In genomic region chr2:207337234-207338219, GRCh38 we compare ENCODE assay signal across 9 cellular contexts.
DNase-seq lines count a peak whose midpoint lies in the region; ATAC-seq, FAIRE-seq and TF ChIP-seq lines count a peak whose summit lies in the region.
"Had no signal": no experiment of that assay in that cellular context is flagged by ENCODE, and none has a peak within 500 bp of the region (broad histone marks: within the 10 kb centered on the region; RNA-seq: fewer than 3 reads in every experiment).

No MANE protein-coding gene starts in this region.

- H3K4me1 ChIP-seq in esophagus muscularis mucosa: peaks cover 18 to 34% (median 22%) of the 10 kb centered on the region in 4 donors

- H3K36me3 Mint-ChIP-seq in immature natural killer cell: no peaks in the 10 kb centered on the region

- H3K9me3 Mint-ChIP-seq in immature natural killer cell: no peaks in the 10 kb centered on the region

- peak overlapping the region; percentile 72 for H3K27ac ChIP-seq in RWPE1
- H3K27ac ChIP-seq in esophagus muscularis mucosa (replicated peaks in 1 of 4): peak overlapping the region in 2 of 4 donors; percentile 4 to 15

- H3K27ac Mint-ChIP-seq in immature natural killer cell: peak overlapping the region in 5 of 6 donors; percentile 4 to 80 (median 36)

- H3K9me3 ChIP-seq in esophagus muscularis mucosa: no peaks in the 10 kb centered on the region

- peak overlapping the region in 3 of 5 donors; percentile 4 to 74 (median 15) for H3K4me3 Mint-ChIP-seq in immature natural killer cell

- H3K4me1 Mint-ChIP-seq in immature natural killer cell: peaks cover 7 to 10% of the 10 kb centered on the region in 2 donors

- DNase-seq in H54 (ENCODE audit: insufficient read length, low spot score) (peak; percentile 45), RWPE1 (ENCODE audit: low spot score) (peak; percentile 93), immature natural killer cell (no peak), NCI-H128 (lab: John Stamatoyannopoulos, UW; ENCODE audit: unreplicated experiment) (no peak), NCI-H2081 (lab: John Stamatoyannopoulos, UW) (no peak), cerebellar nuclear complex (lab: John Stamatoyannopoulos, UW) (no peak), esophagus muscularis mucosa (ENCODE audit: extremely low spot score) (no peak)

- no peak for TF ChIP-seq POLR2A in H54 (IDR thresholded peaks at IDR 0.05; ENCODE audit: low read depth, low read length)
- no peak for TF ChIP-seq POLR2A in esophagus muscularis mucosa (IDR thresholded peaks at IDR 0.05; ENCODE audit: low read depth)

- peak; percentile 98 for FAIRE-seq in H54 (lab: Jason Lieb, UNC)

- no peak for TF ChIP-seq CTCF in RWPE1 (conservative IDR thresholded peaks at IDR 0.05; ENCODE audit: low read depth)
- no peak for TF ChIP-seq CTCF in esophagus muscularis mucosa (IDR thresholded peaks at IDR 0.05)

- intact Hi-C loops in esophagus muscularis mucosa (cut with DNase I): loop anchor here (5.0 to 10.0 kb wide), 3 partner anchors 73 to 170 kb away; partner anchors contain the start of gene KLF7

- no peaks in the 10 kb centered on the region for H3K27me3 ChIP-seq in esophagus muscularis mucosa

- POLR2A ChIA-PET in RWPE1 (lab: Yijun Ruan, JAX; ENCODE audit: low non-redundant PET): interaction anchor here (0.6 to 1.2 kb wide), 3 partner anchors 96 to 172 kb away, joined by 3 to 11 read pairs (median 5); partner anchors contain the start of gene KLF7

- peaks cover 0 to 4% (median 0%) of the 10 kb centered on the region in 3 donors for H3K27me3 Mint-ChIP-seq in immature natural killer cell (ENCODE audit: low read depth in 3 of 3)

- H3K4me3 ChIP-seq in esophagus muscularis mucosa: no peak overlapping the region

- ATAC-seq in GM18858 (IDR thresholded peaks at IDR 0.05; ENCODE audit: unreplicated experiment): peak; percentile 33
- ATAC-seq: Panc1 had no signal

- H3K36me3 ChIP-seq in esophagus muscularis mucosa: no peaks in the 10 kb centered on the region

- CTCF ChIA-PET in RWPE1 (lab: Yijun Ruan, JAX): interaction anchor here (0.5 to 1.2 kb wide), 3 partner anchors 96 to 178 kb away, joined by 3 to 6 read pairs (median 3); no protein-coding TSS in a partner anchor

- TF ChIP-seq EP300 in esophagus muscularis mucosa (IDR thresholded peaks at IDR 0.05): no peak

- 86% methylated on average over 6 of the region's 6 CpGs for WGBS in esophagus muscularis mucosa

Comparison
In these comparisons a context has a peak if more than half of its experiments do, and no peak if none do; other contexts are left out.
1. DNase-seq: peak in H54 (single experiment) and RWPE1 (single experiment); none in immature natural killer cell (0 of 3), NCI-H128 (single experiment), NCI-H2081 (0 of 2), cerebellar nuclear complex (0 of 2) and esophagus muscularis mucosa (single experiment).